Comparison of ENCODE assay signal across 8 cellular contexts in the genomic region with DNA sequence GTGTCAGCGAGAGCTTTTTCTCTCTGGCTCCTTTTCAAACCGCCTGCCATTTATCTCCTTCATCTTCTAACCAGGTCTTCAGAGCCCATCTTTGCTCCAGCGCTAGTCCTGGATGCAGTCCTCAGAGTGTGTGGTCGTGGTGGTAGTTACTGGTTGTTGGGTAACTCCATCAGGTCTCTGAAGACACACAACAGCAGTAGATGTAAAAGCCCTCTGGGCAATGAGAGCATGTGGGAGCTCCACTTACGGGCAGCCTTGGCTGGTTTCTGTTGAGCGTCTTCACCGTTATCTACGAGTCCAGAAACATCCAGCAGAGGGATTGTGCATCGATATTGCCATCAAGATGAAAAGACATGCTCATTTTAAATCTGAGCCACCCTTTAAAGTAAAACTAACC.
A peak's percentile ranks its signal among the peaks of the same experiment; 100 is the strongest.
DNase-seq lines count a peak whose midpoint lies in the region; ATAC-seq lines count a peak whose summit lies in the region.

No MANE protein-coding gene starts in this region.

- ATAC-seq in GM19452 (IDR thresholded peaks at IDR 0.05; ENCODE audit: unreplicated experiment) (peak; percentile 9), HG02610 (IDR thresholded peaks at IDR 0.05; ENCODE audit: unreplicated experiment) (no peak)

- no peak overlapping the region for H3K27ac Mint-ChIP-seq in activated naive CD8-positive, alpha-beta T cell treated with anti-CD3 and anti-CD28 coated beads for 36 hours

- no peaks in the 10 kb centered on the region for H3K36me3 Mint-ChIP-seq in activated naive CD8-positive, alpha-beta T cell treated with anti-CD3 and anti-CD28 coated beads for 36 hours

- in situ Hi-C loops in KBM-7 (cut with MboI; ENCODE audit: low pct_unique_long_range_greater_than_20kb, low sequenced_read_pairs): no loop called here

- peaks cover 87% of the 10 kb centered on the region for H3K27me3 Mint-ChIP-seq in activated naive CD8-positive, alpha-beta T cell treated with anti-CD3 and anti-CD28 coated beads for 36 hours

- DNase-seq in EL (peak; percentile 62), KBM-7 (peak; percentile 57), mucosa of gallbladder (ENCODE audit: low spot score) (no peak), NCI-H1694 (lab: John Stamatoyannopoulos, UW) (no peak)
- DNase-seq in activated naive CD8-positive, alpha-beta T cell treated with anti-CD3 and anti-CD28 coated beads for 36 hours: no peak
- DNase-seq in stimulated activated CD8-positive, alpha-beta memory T cell treated with anti-CD3 and anti-CD28 coated beads, Interleukin-4, amount 100 ng/mL, for 48 hours: peak; percentile 39

- peaks cover 29% of the 10 kb centered on the region for H3K4me1 Mint-ChIP-seq in activated naive CD8-positive, alpha-beta T cell treated with anti-CD3 and anti-CD28 coated beads for 36 hours

- H3K4me3 Mint-ChIP-seq in activated naive CD8-positive, alpha-beta T cell treated with anti-CD3 and anti-CD28 coated beads for 36 hours: peak overlapping the region; percentile 63

- H3K9me3 Mint-ChIP-seq in activated naive CD8-positive, alpha-beta T cell treated with anti-CD3 and anti-CD28 coated beads for 36 hours: no peaks in the 10 kb centered on the region

Comparison
In these comparisons a context has a peak if more than half of its experiments do, and no peak if none do; other contexts are left out.
1. DNase-seq: peak in EL (single experiment), KBM-7 (single experiment) and stimulated activated CD8-positive, alpha-beta memory T cell treated with anti-CD3 and anti-CD28 coated beads, Interleukin-4, amount 100 ng/mL, for 48 hours (single experiment); none in activated naive CD8-positive, alpha-beta T cell treated with anti-CD3 and anti-CD28 coated beads for 36 hours (single experiment), mucosa of gallbladder (single experiment) and NCI-H1694 (single experiment).